In the genomic region with DNA sequence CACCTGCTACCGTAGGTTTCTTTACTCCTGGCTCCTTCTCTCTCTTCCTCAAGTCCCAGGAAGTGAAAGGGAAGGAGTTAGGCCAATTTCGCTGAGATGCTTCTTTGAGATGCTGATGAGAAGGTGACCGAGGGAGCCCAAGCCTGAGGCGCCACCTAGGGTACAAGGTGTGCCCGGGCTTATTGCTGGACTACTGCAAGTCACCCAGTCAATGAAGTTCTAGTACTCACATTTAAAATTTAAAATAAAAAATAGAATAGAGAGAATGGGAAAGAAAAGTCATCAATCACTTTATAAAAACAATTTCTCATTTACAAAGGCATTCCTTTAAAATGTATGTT, we compare ENCODE assay signal across 8 cellular contexts. TPM values are rescaled to one million over a fixed set of nuclear protein-coding genes. Genes with fewer than 3 reads are reported as not detected.
DNase-seq lines count a peak whose midpoint lies in the region; ATAC-seq and TF ChIP-seq lines count a peak whose summit lies in the region.

No MANE protein-coding gene starts in this region.

- CTCF ChIA-PET in activated naive CD4-positive, alpha-beta T cell treated with anti-CD3 and anti-CD28 coated beads for 36 hours (lab: Charles Lee): no interaction called here

- no peak overlapping the region for H3K27ac Mint-ChIP-seq in activated naive CD4-positive, alpha-beta T cell treated with anti-CD3 and anti-CD28 coated beads for 36 hours
- H3K27ac Mint-ChIP-seq in neural crest cell (ENCODE audit: unreplicated experiment): no peak overlapping the region

- no peaks in the 10 kb centered on the region for H3K27me3 Mint-ChIP-seq in activated naive CD4-positive, alpha-beta T cell treated with anti-CD3 and anti-CD28 coated beads for 36 hours (ENCODE audit: low read depth)
- no peaks in the 10 kb centered on the region for H3K27me3 Mint-ChIP-seq in neural crest cell (ENCODE audit: low read depth)

- DNase-seq in activated naive CD4-positive, alpha-beta T cell treated with anti-CD3 and anti-CD28 coated beads for 36 hours: peak; percentile 41
- no peak for DNase-seq in activated naive CD4-positive, alpha-beta T cell treated with anti-CD3 and anti-CD28 coated beads, Interleukin-2, amount 50 U/mL, for 16 hours
- DNase-seq in NOMO-1 treated with DMSO at 0.1 percent for 48 hours (lab: John Stamatoyannopoulos, UW; ENCODE audit: unreplicated experiment) (peak; percentile 13), epithelial cell of esophagus (ENCODE audit: low read depth) (peak; percentile 87), neural crest cell (ENCODE audit: low read depth, low spot score) (peak; percentile 35), SIG-M5 treated with dmso at 0.1 percent for 504 hours (lab: John Stamatoyannopoulos, UW; ENCODE audit: unreplicated experiment) (no peak)
- no peak for DNase-seq in stimulated activated CD4-positive, alpha-beta T cell treated with anti-CD3 and anti-CD28 coated beads, Interleukin-2, amount 100 ng/mL, for 48 hours

- H3K4me3 ChIP-seq in epithelial cell of esophagus (ENCODE audit: low read length): no peak overlapping the region

- H3K36me3 Mint-ChIP-seq in activated naive CD4-positive, alpha-beta T cell treated with anti-CD3 and anti-CD28 coated beads for 36 hours (ENCODE audit: low read depth): no peaks in the 10 kb centered on the region
- H3K36me3 Mint-ChIP-seq in neural crest cell (ENCODE audit: low read depth): no peaks in the 10 kb centered on the region

- no peak for ATAC-seq in GM21367 (IDR thresholded peaks at IDR 0.05; ENCODE audit: unreplicated experiment)

- H3K4me1 Mint-ChIP-seq in activated naive CD4-positive, alpha-beta T cell treated with anti-CD3 and anti-CD28 coated beads for 36 hours (ENCODE audit: low read depth): no peaks in the 10 kb centered on the region
- H3K4me1 Mint-ChIP-seq in neural crest cell: no peaks in the 10 kb centered on the region

- H3K9me3 Mint-ChIP-seq in activated naive CD4-positive, alpha-beta T cell treated with anti-CD3 and anti-CD28 coated beads for 36 hours: no peaks in the 10 kb centered on the region
- H3K9me3 Mint-ChIP-seq in neural crest cell: no peaks in the 10 kb centered on the region

- no peak overlapping the region for H3K4me3 Mint-ChIP-seq in activated naive CD4-positive, alpha-beta T cell treated with anti-CD3 and anti-CD28 coated beads for 36 hours
- H3K4me3 Mint-ChIP-seq in neural crest cell: no peak overlapping the region

- intact Hi-C loops in activated naive CD4-positive, alpha-beta T cell treated with anti-CD3 and anti-CD28 coated beads for 36 hours (cut with micrococcal nuclease): loop anchor here (1.0 to 5.0 kb wide), 2 partner anchors 246 to 1093 kb away; no protein-coding TSS in a partner anchor

- TF ChIP-seq CTCF in epithelial cell of esophagus (IDR thresholded peaks at IDR 0.05; ENCODE audit: insufficient read depth, low read depth, low read length, missing control alignments) (peak; percentile 89), neural crest cell (conservative IDR thresholded peaks at IDR 0.05) (peak; percentile 75)

RNA-seq across cellular contexts. Expression of a gene that starts 45.3 kb away (rescaled TPM):
- total RNA-seq in activated naive CD4-positive, alpha-beta T cell treated with anti-CD3 and anti-CD28 coated beads for 36 hours: 10 to 100 TPM; 67.9 to 69.8 TPM
- total RNA-seq in neural crest cell: 67.5 and 73.0 TPM in 2 replicates

Comparison
In these comparisons a context has a peak if more than half of its experiments do, and no peak if none do; other contexts are left out.
1. DNase-seq: peak in activated naive CD4-positive, alpha-beta T cell treated with anti-CD3 and anti-CD28 coated beads for 36 hours (single experiment), NOMO-1 treated with DMSO at 0.1 percent for 48 hours (single experiment), epithelial cell of esophagus (single experiment) and neural crest cell (single experiment); none in activated naive CD4-positive, alpha-beta T cell treated with anti-CD3 and anti-CD28 coated beads, Interleukin-2, amount 50 U/mL, for 16 hours (single experiment), SIG-M5 treated with dmso at 0.1 percent for 504 hours (single experiment) and stimulated activated CD4-positive, alpha-beta T cell treated with anti-CD3 and anti-CD28 coated beads, Interleukin-2, amount 100 ng/mL, for 48 hours (0 of 2).